In genomic region chr2:75466708-75467311, GRCh38 we compare ENCODE assay signal across 8 cellular contexts.
A peak's percentile ranks its signal among the peaks of the same experiment; 100 is the strongest.
DNase-seq lines count a peak whose midpoint lies in the region; ATAC-seq and TF ChIP-seq lines count a peak whose summit lies in the region.

No MANE protein-coding gene starts in this region.

- DNase-seq in left ventricle myocardium inferior (no peak), right atrium auricular region (ENCODE audit: low spot score) (no peak), LNCaP clone FGC (ENCODE audit: low read depth) (no peak), activated B cell treated with CpG ODN at 0.5 μM for 24 hours (peak; percentile 17), lower lobe of right lung (peak; percentile 43), vagina (ENCODE audit: extremely low spot score in 2 of 2) (no peak), kidney glomerular epithelial cell (lab: John Stamatoyannopoulos, UW) (no peak)

- no peak overlapping the region for H3K27ac Mint-ChIP-seq in activated B cell treated with CpG ODN at 0.5 μM for 24 hours

- H3K9me3 ChIP-seq in left ventricle myocardium inferior (replicated peaks) (no peaks in the 10 kb centered on the region), right atrium auricular region (no peaks in the 10 kb centered on the region), lower lobe of right lung (no peaks in the 10 kb centered on the region), vagina (no peaks in the 10 kb centered on the region)

- H3K4me3 Mint-ChIP-seq in activated B cell treated with CpG ODN at 0.5 μM for 24 hours, result no peak overlapping the region

- peaks cover 3% of the 10 kb centered on the region for H3K4me1 Mint-ChIP-seq in activated B cell treated with CpG ODN at 0.5 μM for 24 hours

- H3K27me3 Mint-ChIP-seq in activated B cell treated with CpG ODN at 0.5 μM for 24 hours, result peaks cover 13% of the 10 kb centered on the region

- intact Hi-C loops in left ventricle myocardium inferior (cut with micrococcal nuclease), result loop anchor here (5.0 kb wide), 1 partner anchor 140 kb away; no protein-coding TSS in a partner anchor
- intact Hi-C loops in activated B cell treated with CpG ODN at 0.5 μM for 24 hours (cut with micrococcal nuclease), result loop anchor here (1.0 to 10.0 kb wide), 8 partner anchors 34 to 548 kb away; partner anchors contain the start of gene TACR1
- intact Hi-C loops in lower lobe of right lung (cut with DNase I), result no loop called here
- intact Hi-C loops in vagina (cut with DNase I), result no loop called here

- H3K9me3 Mint-ChIP-seq in activated B cell treated with CpG ODN at 0.5 μM for 24 hours, result no peaks in the 10 kb centered on the region

- H3K27ac ChIP-seq in left ventricle myocardium inferior (replicated peaks) (no peak overlapping the region), right atrium auricular region (no peak overlapping the region), lower lobe of right lung (no peak overlapping the region), vagina (no peak overlapping the region)

- CTCF ChIA-PET in activated B cell treated with CpG ODN at 0.5 μM for 24 hours (lab: Charles Lee), result interaction anchor here (0.7 to 4.8 kb wide), 14 partner anchors 9 to 548 kb away, joined by 3 to 44 read pairs (median 4); partner anchors contain the start of gene TACR1

- H3K27me3 ChIP-seq in left ventricle myocardium inferior (ENCODE audit: low read depth) (peaks cover 33% of the 10 kb centered on the region), right atrium auricular region (no peaks in the 10 kb centered on the region), lower lobe of right lung (ENCODE audit: low read depth) (no peaks in the 10 kb centered on the region), vagina (no peaks in the 10 kb centered on the region)

- H3K36me3 ChIP-seq in left ventricle myocardium inferior (no peaks in the 10 kb centered on the region), right atrium auricular region (no peaks in the 10 kb centered on the region), lower lobe of right lung (no peaks in the 10 kb centered on the region), vagina (no peaks in the 10 kb centered on the region)

- H3K36me3 Mint-ChIP-seq in activated B cell treated with CpG ODN at 0.5 μM for 24 hours (ENCODE audit: low read depth), result no peaks in the 10 kb centered on the region

- POLR2A ChIA-PET in activated B cell treated with CpG ODN at 0.5 μM for 24 hours (lab: Charles Lee), result no interaction called here

- no peak overlapping the region for H3K4me3 ChIP-seq in left ventricle myocardium inferior
- H3K4me3 ChIP-seq in right atrium auricular region, result no peak overlapping the region
- H3K4me3 ChIP-seq in LNCaP clone FGC (ENCODE audit: low read depth, low read length), result no peak overlapping the region
- H3K4me3 ChIP-seq in lower lobe of right lung, result no peak overlapping the region
- H3K4me3 ChIP-seq in vagina, result no peak overlapping the region

- H3K4me1 ChIP-seq in left ventricle myocardium inferior, result no peaks in the 10 kb centered on the region
- no peaks in the 10 kb centered on the region for H3K4me1 ChIP-seq in right atrium auricular region
- H3K4me1 ChIP-seq in lower lobe of right lung, result no peaks in the 10 kb centered on the region
- no peaks in the 10 kb centered on the region for H3K4me1 ChIP-seq in vagina

- no peak for TF ChIP-seq POLR2A in vagina (IDR thresholded peaks at IDR 0.05)

- peak; percentile 37 for TF ChIP-seq CTCF in left ventricle myocardium inferior (IDR thresholded peaks at IDR 0.05; ENCODE audit: borderline replicate concordance)
- peak in 1 of 2 donors; percentile 35 for TF ChIP-seq CTCF in right atrium auricular region (IDR thresholded peaks at IDR 0.05)
- peak; percentile 64 for TF ChIP-seq CTCF in LNCaP clone FGC (IDR thresholded peaks at IDR 0.05; ENCODE audit: control insufficient read depth, extremely low read depth, insufficient read depth)
- TF ChIP-seq CTCF in activated B cell treated with CpG ODN at 0.5 μM for 24 hours (IDR thresholded peaks at IDR 0.05), result peak; percentile 77
- TF ChIP-seq CTCF in lower lobe of right lung (IDR thresholded peaks at IDR 0.05), result peak; percentile 40
- no peak for TF ChIP-seq CTCF in vagina (IDR thresholded peaks at IDR 0.05)

- ATAC-seq in activated B cell treated with CpG ODN at 0.5 μM for 24 hours (ENCODE audit: low read depth) (no peak), lower lobe of right lung (peak in 1 of 2 donors; percentile 70), HG02840 (IDR thresholded peaks at IDR 0.05; ENCODE audit: low FRiP score, unreplicated experiment) (no peak)

Comparison
In these comparisons a context has a peak if more than half of its experiments do, and no peak if none do; other contexts are left out.
1. DNase-seq: peak in activated B cell treated with CpG ODN at 0.5 μM for 24 hours (single experiment) and lower lobe of right lung (single experiment); none in left ventricle myocardium inferior (single experiment), right atrium auricular region (single experiment), LNCaP clone FGC (single experiment), vagina (0 of 2) and kidney glomerular epithelial cell (single experiment).
2. CTCF ChIP-seq: peak in left ventricle myocardium inferior (single experiment), LNCaP clone FGC (single experiment), activated B cell treated with CpG ODN at 0.5 μM for 24 hours (single experiment) and lower lobe of right lung (single experiment); none in vagina (0 of 3).
3. intact Hi-C loops: an anchor here in left ventricle myocardium inferior (5.0 kb wide) and activated B cell treated with CpG ODN at 0.5 μM for 24 hours (1.0 to 10.0 kb wide); none called in lower lobe of right lung and vagina.